ENCODE assay signal across 23 cellular contexts in the genomic region with DNA sequence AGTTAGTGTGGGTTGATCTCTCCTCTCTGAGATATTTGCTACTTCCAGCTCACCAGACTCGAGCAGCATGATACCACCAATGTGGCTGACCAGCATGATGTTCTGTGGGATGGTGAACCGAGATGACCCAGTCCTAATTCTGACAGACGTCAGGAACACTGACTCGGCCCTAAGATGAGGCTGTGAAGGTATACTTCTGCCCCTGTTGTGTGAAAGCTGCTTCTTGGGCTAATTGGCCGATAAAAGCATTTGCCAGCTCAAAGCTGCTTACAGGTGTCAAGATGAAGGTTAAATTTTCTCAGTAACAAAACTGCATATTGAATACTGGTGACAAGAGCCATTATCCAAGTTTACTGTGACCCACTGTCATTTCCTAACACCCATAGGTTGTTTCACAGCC.
"Had no signal": no experiment of that assay in that cellular context is flagged by ENCODE, and none has a peak within 500 bp of the region (broad histone marks: within the 10 kb centered on the region; RNA-seq: fewer than 3 reads in every experiment).

No MANE protein-coding gene starts in this region.

- H3K4me3 ChIP-seq: SJCRH30, SK-N-MC had no signal

- H3K27ac ChIP-seq: SJCRH30, SK-N-MC, WERI-Rb-1 had no signal

- H3K9me3 Mint-ChIP-seq: activated CD4-positive, alpha-beta memory T cell treated with anti-CD3 and anti-CD28 coated beads, Interleukin-2, amount 10 ng/mL, durations not matched to agents 7 days and 5 days; activated naive CD4-positive, alpha-beta T cell treated with anti-CD3 and anti-CD28 coated beads, Interleukin-2, amount 10 ng/mL, durations not matched to agents 7 days and 5 days; activated naive CD8-positive, alpha-beta T cell treated with anti-CD3 and anti-CD28 coated beads, Interleukin-2, amount 50 U/mL, for 24 hours; activated T-cell treated with anti-CD3 and anti-CD28 coated beads, Interleukin-2, amount 50 U/mL, for 24 hours; activated T-helper 2 cell treated with anti-CD3 and anti-CD28 coated beads, Interferon-gamma antibody, Interleukin-2, Interleukin-4, amounts not matched to agents 10 μg/mL and 5 μg/mL and 100 μg/mL, durations not matched to agents 14 hours and 24 hours and 36 hours had no signal

- DNase-seq: activated CD4-positive, alpha-beta memory T cell treated with anti-CD3 and anti-CD28 coated beads, Interleukin-2, amount 10 ng/mL, durations not matched to agents 7 days and 5 days; activated CD4-positive, alpha-beta T cell treated with anti-CD3 and anti-CD28 coated beads for 1 hour; activated CD4-positive, alpha-beta T cell treated with anti-CD3 and anti-CD28 coated beads for 48 hours; activated CD4-positive, CD25-positive, alpha-beta regulatory T cell; activated naive CD4-positive, alpha-beta T cell treated with anti-CD3 and anti-CD28 coated beads, Interleukin-2, amount 10 ng/mL, durations not matched to agents 7 days and 5 days; activated naive CD8-positive, alpha-beta T cell treated with anti-CD3 and anti-CD28 coated beads, Interleukin-2, amount 50 U/mL, for 24 hours; activated T-cell treated with anti-CD3 and anti-CD28 coated beads, Interleukin-2, amount 50 U/mL, for 24 hours; anterior cingulate cortex; NCI-H1105; NCI-H1417 treated with DMSO at 0.1 percent for 48 hours; NCI-H1930; NCI-H2081 treated with DMSO at 0.1 percent for 48 hours; NCI-H345; NCI-H524 treated with DMSO at 0.1 percent for 48 hours; SHP77; SJCRH30; T1000; WERI-Rb-1 had no signal

- ATAC-seq: activated naive CD8-positive, alpha-beta T cell treated with anti-CD3 and anti-CD28 coated beads, Interleukin-2, amount 50 U/mL, for 24 hours; Panc1 had no signal

- H3K27ac Mint-ChIP-seq: activated CD4-positive, alpha-beta memory T cell treated with anti-CD3 and anti-CD28 coated beads, Interleukin-2, amount 10 ng/mL, durations not matched to agents 7 days and 5 days; activated naive CD4-positive, alpha-beta T cell treated with anti-CD3 and anti-CD28 coated beads, Interleukin-2, amount 10 ng/mL, durations not matched to agents 7 days and 5 days; activated naive CD8-positive, alpha-beta T cell; activated naive CD8-positive, alpha-beta T cell treated with anti-CD3 and anti-CD28 coated beads, Interleukin-2, amount 50 U/mL, for 24 hours; activated T-cell treated with anti-CD3 and anti-CD28 coated beads, Interleukin-2, amount 50 U/mL, for 24 hours; activated T-helper 2 cell treated with anti-CD3 and anti-CD28 coated beads, Interferon-gamma antibody, Interleukin-2, Interleukin-4, amounts not matched to agents 10 μg/mL and 5 μg/mL and 100 μg/mL, durations not matched to agents 14 hours and 24 hours and 36 hours; brain had no signal

- H3K36me3 Mint-ChIP-seq: activated naive CD4-positive, alpha-beta T cell treated with anti-CD3 and anti-CD28 coated beads, Interleukin-2, amount 10 ng/mL, durations not matched to agents 7 days and 5 days; activated naive CD8-positive, alpha-beta T cell; brain had no signal

- H3K36me3 ChIP-seq: SJCRH30, WERI-Rb-1 had no signal

- H3K4me3 Mint-ChIP-seq: activated CD4-positive, alpha-beta memory T cell treated with anti-CD3 and anti-CD28 coated beads, Interleukin-2, amount 10 ng/mL, durations not matched to agents 7 days and 5 days; activated naive CD4-positive, alpha-beta T cell treated with anti-CD3 and anti-CD28 coated beads, Interleukin-2, amount 10 ng/mL, durations not matched to agents 7 days and 5 days; activated naive CD8-positive, alpha-beta T cell; activated naive CD8-positive, alpha-beta T cell treated with anti-CD3 and anti-CD28 coated beads, Interleukin-2, amount 50 U/mL, for 24 hours; activated T-cell treated with anti-CD3 and anti-CD28 coated beads, Interleukin-2, amount 50 U/mL, for 24 hours; brain had no signal

- H3K9me3 ChIP-seq: SJCRH30 had no signal
